Comparison of ENCODE assay signal across 8 cellular contexts in the genomic region with DNA sequence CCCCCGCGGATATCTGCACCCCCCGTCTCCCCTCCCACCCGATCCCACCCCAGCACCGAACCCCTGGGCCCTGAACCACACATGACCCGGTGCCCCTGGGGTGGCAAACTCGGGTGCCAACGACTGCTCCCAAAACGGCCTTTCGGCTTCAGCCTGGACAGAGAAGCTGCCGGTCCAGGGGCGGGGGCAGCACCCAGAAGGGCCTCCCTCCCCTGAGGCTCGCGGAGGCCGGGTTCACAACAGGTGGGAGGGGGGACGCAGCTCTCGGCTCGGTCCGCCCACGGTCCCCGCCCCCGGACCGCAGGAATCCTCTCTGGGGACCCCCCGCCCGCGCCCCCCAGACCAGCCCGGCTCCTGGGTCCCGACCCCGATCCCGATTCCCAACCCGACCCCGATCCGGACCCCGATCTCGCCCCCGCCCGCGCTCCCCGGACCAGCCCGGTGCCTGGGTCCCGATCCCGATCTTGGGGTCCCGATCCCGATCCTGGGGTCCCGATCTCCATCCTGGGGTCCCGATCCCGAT. TPM values are rescaled to one million over a fixed set of nuclear protein-coding genes. Genes with fewer than 3 reads are reported as not detected.
DNase-seq lines count a peak whose midpoint lies in the region; ATAC-seq and TF ChIP-seq lines count a peak whose summit lies in the region.

No MANE protein-coding gene starts in this region.

- peaks cover 4% of the 10 kb centered on the region for H3K4me1 ChIP-seq in CD8-positive, alpha-beta memory T cell (ENCODE audit: insufficient read depth, low read length)

- ATAC-seq in esophagus mucosa (peak; percentile 3), GM19463 (IDR thresholded peaks at IDR 0.05; ENCODE audit: unreplicated experiment) (no peak), GM18498 (IDR thresholded peaks at IDR 0.05; ENCODE audit: unreplicated experiment) (no peak)

- peak overlapping the region; percentile 71 to 85 (median 75) for H3K4me3 Mint-ChIP-seq in CD8-positive, alpha-beta memory T cell
- peak overlapping the region; percentile 84 for H3K4me3 Mint-ChIP-seq in osteocyte (ENCODE audit: unreplicated experiment)

- no peak for TF ChIP-seq CTCF in osteocyte (IDR thresholded peaks at IDR 0.05)

- POLR2A ChIA-PET in CD8-positive, alpha-beta memory T cell (lab: Charles Lee) = interaction anchor here (1.8 kb wide), 1 partner anchor 19 kb away, joined by 10 read pairs; no protein-coding TSS in a partner anchor

- peak overlapping the region in 1 of 8 donors; percentile 24 for H3K27ac Mint-ChIP-seq in CD8-positive, alpha-beta memory T cell
- peak overlapping the region; percentile 65 for H3K27ac Mint-ChIP-seq in osteocyte (ENCODE audit: unreplicated experiment)

- no peaks in the 10 kb centered on the region for H3K36me3 ChIP-seq in CD8-positive, alpha-beta memory T cell (ENCODE audit: insufficient read depth, low read length)
- no peaks in the 10 kb centered on the region for H3K36me3 ChIP-seq in SK-N-MC (ENCODE audit: insufficient read depth, low read length)

- H3K27me3 ChIP-seq in CD8-positive, alpha-beta memory T cell (ENCODE audit: insufficient read depth, low read length, poor library complexity, severe bottlenecking) = no peaks in the 10 kb centered on the region

- H3K4me3 ChIP-seq in CD8-positive, alpha-beta memory T cell (ENCODE audit: low read length) = no peak overlapping the region
- peak overlapping the region; percentile 87 for H3K4me3 ChIP-seq in SK-N-MC

- no peaks in the 10 kb centered on the region for H3K9me3 Mint-ChIP-seq in CD8-positive, alpha-beta memory T cell
- no peaks in the 10 kb centered on the region for H3K9me3 Mint-ChIP-seq in osteocyte (ENCODE audit: unreplicated experiment)

- DNase-seq in CD8-positive, alpha-beta memory T cell = no peak
- DNase-seq in SK-N-MC (ENCODE audit: low read depth, low spot score) (no peak), osteocyte (ENCODE audit: extremely low spot score, unreplicated experiment) (no peak), NCI-H187 (lab: John Stamatoyannopoulos, UW) (no peak), NCI-H524 (lab: John Stamatoyannopoulos, UW) (no peak)

- no peak overlapping the region for H3K27ac ChIP-seq in CD8-positive, alpha-beta memory T cell (ENCODE audit: low read depth, low read length)
- H3K27ac ChIP-seq in SK-N-MC = no peak overlapping the region

- peaks cover under 1 to 48% (median 6%) of the 10 kb centered on the region in 3 donors for H3K4me1 Mint-ChIP-seq in CD8-positive, alpha-beta memory T cell
- peaks cover 45% of the 10 kb centered on the region for H3K4me1 Mint-ChIP-seq in osteocyte (ENCODE audit: unreplicated experiment)

- no peaks in the 10 kb centered on the region for H3K36me3 Mint-ChIP-seq in CD8-positive, alpha-beta memory T cell
- H3K36me3 Mint-ChIP-seq in osteocyte (ENCODE audit: unreplicated experiment) = peaks cover 3% of the 10 kb centered on the region

- no peaks in the 10 kb centered on the region for H3K27me3 Mint-ChIP-seq in CD8-positive, alpha-beta memory T cell
- H3K27me3 Mint-ChIP-seq in osteocyte (ENCODE audit: unreplicated experiment) = no peaks in the 10 kb centered on the region

- H3K9me3 ChIP-seq in CD8-positive, alpha-beta memory T cell (ENCODE audit: low read length) = no peaks in the 10 kb centered on the region
- H3K9me3 ChIP-seq in SK-N-MC (ENCODE audit: low read depth, low read length) = no peaks in the 10 kb centered on the region

- CTCF ChIA-PET in CD8-positive, alpha-beta memory T cell (lab: Charles Lee) = interaction anchor here (3.6 kb wide), 1 partner anchor 8 kb away, joined by 15 read pairs; no protein-coding TSS in a partner anchor

- H3K9ac ChIP-seq in SK-N-MC (ENCODE audit: insufficient read length) = peak overlapping the region; percentile 75

RNA-seq across cellular contexts. Expression of gene ABR, which starts 0.6 kb away (rescaled TPM):
- 10 to 100 TPM; 60.4 to 60.8 TPM for total RNA-seq in CD8-positive, alpha-beta memory T cell
- polyA plus RNA-seq in CD8-positive, alpha-beta memory T cell = 26.9 TPM
- 94.5 TPM for total RNA-seq in esophagus mucosa
- total RNA-seq in osteocyte = 110 and 114 TPM in 2 replicates
